Comparison of ENCODE assay signal across 27 cellular contexts in the genomic region with DNA sequence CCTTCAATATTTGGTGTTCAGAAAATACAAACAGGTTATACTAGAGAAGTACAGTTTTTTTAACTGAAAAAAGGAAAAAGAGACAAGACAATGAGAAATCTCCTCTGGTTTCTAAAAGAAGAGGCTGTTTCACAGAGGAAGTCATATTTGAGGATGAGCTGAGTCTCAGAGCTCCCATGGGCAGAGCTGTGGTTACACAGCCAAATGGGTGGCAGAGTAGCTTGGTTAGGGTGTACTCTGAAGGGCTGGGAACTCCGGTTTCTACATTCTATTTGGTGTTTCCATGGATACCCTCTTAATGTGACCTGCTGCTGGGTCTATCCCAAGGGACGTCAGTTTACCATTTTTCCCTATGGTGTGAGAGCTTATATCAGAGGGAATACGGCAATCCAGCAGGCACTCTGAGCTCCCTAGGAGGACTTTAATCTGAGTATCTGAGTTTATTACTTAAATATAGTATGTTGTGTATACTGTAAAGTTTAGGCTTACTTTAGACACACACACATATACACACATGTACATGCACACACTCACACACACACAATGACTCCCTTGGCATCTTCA.
"Had no signal": no experiment of that assay in that cellular context is flagged by ENCODE, and none has a peak within 500 bp of the region (broad histone marks: within the 10 kb centered on the region; RNA-seq: fewer than 3 reads in every experiment).

No MANE protein-coding gene starts in this region.

- DNase-seq: Karpas-422; KG1; MM.1S; NCI-H1048; NCI-H1105; NCI-H1417; NCI-H1436 treated with DMSO at 0.1 percent for 48 hours; NCI-H1694; NCI-H1930; NCI-H2081; NCI-H2107; NCI-H2227 treated with DMSO at 0.1 percent for 48 hours; NCI-H446; NCI-H510A; NCI-H524 treated with DMSO at 0.1 percent for 48 hours; NCI-H69; NCI-H774; NK-92 treated with Interleukin-12 subunit alpha and Interleukin-12 subunit beta, amount 100 ng/mL, for 24 hours; PC-3; SHP77; SK-N-SH; SW 1271; T-cell had no signal

- H3K9me3 Mint-ChIP-seq: T-cell had no signal

- H3K9ac ChIP-seq: SK-N-SH had no signal

- H3K9me3 ChIP-seq: SK-N-SH had no signal

- H3K27ac Mint-ChIP-seq: T-cell had no signal

- H3K4me1 Mint-ChIP-seq: T-cell had no signal

- FAIRE-seq: HTR-8/SVneo had no signal

- H3K27ac ChIP-seq: HL-60, RWPE1 had no signal

- H3K4me3 Mint-ChIP-seq: T-cell had no signal

- ATAC-seq: Panc1, PC-3, T-cell had no signal

- H3K36me3 Mint-ChIP-seq: T-cell had no signal

- H3K4me2 ChIP-seq: SK-N-SH had no signal
